Comparison of ENCODE assay signal across 34 cellular contexts in the genomic region with DNA sequence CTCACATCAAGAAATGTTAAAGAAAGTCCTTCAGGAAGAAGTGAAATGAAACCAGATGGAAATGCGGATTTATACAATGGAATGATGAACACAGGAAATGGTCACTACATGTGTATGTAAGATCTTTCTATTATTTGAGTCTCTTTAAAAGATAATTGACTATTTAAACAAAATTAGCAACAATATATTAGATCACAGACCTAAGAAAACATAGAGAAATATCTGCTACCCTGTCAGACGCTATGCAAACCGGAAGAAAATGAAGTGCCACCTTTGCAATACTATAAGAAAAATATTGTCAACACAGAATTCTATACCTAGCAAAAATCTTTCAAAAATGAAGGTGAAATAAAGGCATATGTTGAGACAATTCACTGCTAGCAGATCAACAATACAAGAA.
"Had no signal": no experiment of that assay in that cellular context is flagged by ENCODE, and none has a peak within 500 bp of the region (broad histone marks: within the 10 kb centered on the region; RNA-seq: fewer than 3 reads in every experiment).

No MANE protein-coding gene starts in this region.

- DNase-seq: Karpas-422, Kasumi-1, MG63, MM.1S, MV-4-11, NCI-H1048, NCI-H1092, NCI-H1092 treated with DMSO at 0.1 percent for 48 hours, NCI-H1105, NCI-H1105 treated with DMSO at 0.1 percent for 48 hours, NCI-H1417, NCI-H1417 treated with DMSO at 0.1 percent for 48 hours, NCI-H1436, NCI-H1436 treated with DMSO at 0.1 percent for 48 hours, NCI-H146, NCI-H1694, NCI-H1694 treated with DMSO at 0.1 percent for 48 hours, NCI-H187, NCI-H187 treated with DMSO at 0.1 percent for 48 hours, NCI-H1930, NCI-H2029, NCI-H2029 treated with DMSO at 0.1 percent for 48 hours, NCI-H2081, NCI-H2081 treated with DMSO at 0.1 percent for 48 hours, NCI-H2107, NCI-H2171, NCI-H2171 treated with DMSO at 0.1 percent for 48 hours, NCI-H2227 treated with DMSO at 0.1 percent for 48 hours, NCI-H226, NCI-H345, NCI-H446, NCI-H446 treated with DMSO at 0.1 percent for 48 hours, NCI-H510A, NCI-H510A treated with DMSO at 0.1 percent for 48 hours had no signal

- H3K4me3 ChIP-seq: MG63 had no signal

- H3K36me3 ChIP-seq: MG63 had no signal
